Comparison of ENCODE assay signal across 29 cellular contexts in the genomic region with DNA sequence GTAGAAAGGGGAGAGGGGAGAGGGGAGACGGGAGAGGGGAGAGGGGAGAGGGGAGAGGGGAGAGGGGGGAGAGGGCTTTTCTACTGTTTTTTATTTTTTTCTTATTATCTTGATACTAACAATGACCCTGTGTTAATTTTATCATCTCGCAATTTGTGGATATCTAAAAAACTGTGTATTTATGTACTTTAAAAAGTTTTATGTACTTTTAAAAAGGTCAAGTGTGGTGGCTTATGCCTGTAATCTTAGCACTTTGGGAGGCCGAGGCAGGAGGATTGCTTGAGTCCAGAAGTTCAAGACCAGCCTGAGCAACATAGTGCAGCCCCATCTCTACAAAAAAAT.
"Had no signal": no experiment of that assay in that cellular context is flagged by ENCODE, and none has a peak within 500 bp of the region (broad histone marks: within the 10 kb centered on the region; RNA-seq: fewer than 3 reads in every experiment).

No MANE protein-coding gene starts in this region.

- H3K36me3 Mint-ChIP-seq: activated naive CD8-positive, alpha-beta T cell treated with anti-CD3 and anti-CD28 coated beads, Interleukin-2, amount 10 ng/mL, durations not matched to agents 7 days and 5 days had no signal

- ATAC-seq: activated CD4-positive, alpha-beta T cell treated with anti-CD3 and anti-CD28 coated beads for 36 hours; activated T-cell treated with anti-CD3 and anti-CD28 coated beads, Interleukin-2, amount 50 U/mL, for 72 hours; Panc1 had no signal

- H3K36me3 ChIP-seq: adrenal gland, SJCRH30 had no signal

- H3K9me3 ChIP-seq: adrenal gland, SJCRH30 had no signal

- H3K27ac Mint-ChIP-seq: activated CD4-positive, alpha-beta memory T cell treated with anti-CD3 and anti-CD28 coated beads, Interleukin-2, amount 10 ng/mL, durations not matched to agents 7 days and 5 days; activated CD4-positive, alpha-beta T cell treated with anti-CD3 and anti-CD28 coated beads for 36 hours; activated naive CD8-positive, alpha-beta T cell treated with anti-CD3 and anti-CD28 coated beads, Interleukin-2, amount 10 ng/mL, durations not matched to agents 7 days and 5 days; activated T-cell treated with anti-CD3 and anti-CD28 coated beads, Interleukin-2, amount 50 U/mL, for 72 hours; activated T-helper 2 cell treated with anti-CD3 and anti-CD28 coated beads, Interferon-gamma antibody, Interleukin-2, Interleukin-4, amounts not matched to agents 10 μg/mL and 5 μg/mL and 100 μg/mL, durations not matched to agents 14 hours and 24 hours and 36 hours had no signal

- H3K27me3 ChIP-seq: adrenal gland, SJCRH30 had no signal

- DNase-seq: activated CD4-positive, alpha-beta memory T cell treated with anti-CD3 and anti-CD28 coated beads, Interleukin-2, amount 10 ng/mL, durations not matched to agents 7 days and 5 days; activated CD4-positive, alpha-beta T cell treated with anti-CD3 and anti-CD28 coated beads for 36 hours; activated CD4-positive, alpha-beta T cell treated with anti-CD3 and anti-CD28 coated beads, Interleukin-2, amount 50 U/mL, for 1 hour; activated CD4-positive, CD25-positive, alpha-beta regulatory T cell; activated gamma-delta T cell treated with Interleukin-2 at 50 U/mL for 16 hours; activated naive CD4-positive, alpha-beta T cell treated with anti-CD3 and anti-CD28 coated beads, Interleukin-2, amount 50 U/mL, for 16 hours; activated naive CD8-positive, alpha-beta T cell treated with anti-CD3 and anti-CD28 coated beads, Interleukin-2, amount 10 ng/mL, durations not matched to agents 7 days and 5 days; activated T-cell treated with anti-CD3 and anti-CD28 coated beads, Interleukin-2, amount 50 U/mL, for 72 hours; adrenal gland; anterior cingulate cortex; cerebellar nuclear complex; Kasumi-1; KBM-7; NCI-H1105 treated with DMSO at 0.1 percent for 48 hours; NCI-H1436 treated with DMSO at 0.1 percent for 48 hours; NCI-H1930; NCI-H2171; NCI-H345; NCI-H510A; NCI-H526 treated with DMSO at 0.1 percent for 48 hours; NK-92 treated with Interleukin-12 subunit alpha and Interleukin-12 subunit beta, amount 100 ng/mL, for 24 hours; OCI-M1; Right ventricle myocardium superior; RPMI8226; SJCRH30; T-helper 2 cell had no signal

- H3K27ac ChIP-seq: adrenal gland, SJCRH30, VCaP had no signal

- H3K4me1 Mint-ChIP-seq: activated CD4-positive, alpha-beta T cell treated with anti-CD3 and anti-CD28 coated beads for 36 hours; activated naive CD8-positive, alpha-beta T cell treated with anti-CD3 and anti-CD28 coated beads, Interleukin-2, amount 10 ng/mL, durations not matched to agents 7 days and 5 days had no signal

- H3K4me3 ChIP-seq: adrenal gland, SJCRH30 had no signal

- H3K4me3 Mint-ChIP-seq: activated CD4-positive, alpha-beta memory T cell treated with anti-CD3 and anti-CD28 coated beads, Interleukin-2, amount 10 ng/mL, durations not matched to agents 7 days and 5 days; activated CD4-positive, alpha-beta T cell treated with anti-CD3 and anti-CD28 coated beads for 36 hours; activated naive CD8-positive, alpha-beta T cell treated with anti-CD3 and anti-CD28 coated beads, Interleukin-2, amount 10 ng/mL, durations not matched to agents 7 days and 5 days; activated T-cell treated with anti-CD3 and anti-CD28 coated beads, Interleukin-2, amount 50 U/mL, for 72 hours had no signal

- H3K9me3 Mint-ChIP-seq: activated CD4-positive, alpha-beta memory T cell treated with anti-CD3 and anti-CD28 coated beads, Interleukin-2, amount 10 ng/mL, durations not matched to agents 7 days and 5 days; activated naive CD8-positive, alpha-beta T cell treated with anti-CD3 and anti-CD28 coated beads, Interleukin-2, amount 10 ng/mL, durations not matched to agents 7 days and 5 days; activated T-cell treated with anti-CD3 and anti-CD28 coated beads, Interleukin-2, amount 50 U/mL, for 72 hours; activated T-helper 2 cell treated with anti-CD3 and anti-CD28 coated beads, Interferon-gamma antibody, Interleukin-2, Interleukin-4, amounts not matched to agents 10 μg/mL and 5 μg/mL and 100 μg/mL, durations not matched to agents 14 hours and 24 hours and 36 hours had no signal
